Comparison of ENCODE assay signal across 13 cellular contexts in the genomic region with DNA sequence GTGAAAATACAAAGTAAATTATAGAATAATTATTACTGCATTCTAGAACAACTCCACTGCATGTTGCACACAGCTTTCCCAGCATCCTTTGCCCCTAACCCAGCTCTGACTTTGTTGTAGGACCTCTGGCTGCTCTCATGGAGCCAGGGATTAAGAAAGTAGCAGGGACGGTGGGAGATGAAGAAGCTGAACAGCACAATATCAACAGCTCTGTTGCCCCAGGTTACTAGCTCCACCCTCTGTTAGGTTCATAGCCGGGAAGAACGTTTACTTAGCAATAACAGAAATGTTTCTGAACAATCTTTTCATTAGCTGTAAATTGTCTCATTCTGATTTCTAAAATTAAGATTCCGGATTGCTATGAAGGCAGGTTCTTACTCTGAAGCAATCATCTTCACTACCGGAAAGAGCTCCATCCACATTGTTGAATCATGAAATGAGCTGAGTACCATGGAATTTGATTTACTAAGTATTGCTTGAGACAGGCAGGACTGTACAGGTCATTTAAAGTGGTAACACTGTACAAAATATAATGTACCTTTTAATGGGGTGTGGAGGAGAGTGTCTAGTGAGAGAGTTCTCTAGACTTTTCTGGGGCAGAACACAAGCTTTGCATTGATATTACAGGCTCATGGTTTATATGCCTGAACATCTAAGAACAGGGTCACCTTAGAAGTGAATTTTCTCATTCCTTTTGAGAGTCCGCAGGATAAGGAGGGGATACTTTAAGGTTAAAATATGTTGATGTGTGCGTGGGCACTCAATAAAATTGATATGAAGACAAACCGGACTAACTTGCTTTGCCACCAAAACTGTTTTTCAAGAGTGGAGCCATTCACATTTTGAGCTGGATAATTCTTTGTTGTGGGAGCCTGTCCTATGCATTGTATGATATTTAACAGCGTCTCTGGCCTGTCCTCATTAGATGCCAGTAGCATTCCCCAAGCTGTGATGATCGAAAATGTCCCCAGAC. TPM values are rescaled to one million over a fixed set of nuclear protein-coding genes. Genes with fewer than 3 reads are reported as not detected.
A peak's percentile ranks its signal among the peaks of the same experiment; 100 is the strongest.
DNase-seq lines count a peak whose midpoint lies in the region; TF ChIP-seq lines count a peak whose summit lies in the region.
"Had no signal": no experiment of that assay in that cellular context is flagged by ENCODE, and none has a peak within 500 bp of the region (broad histone marks: within the 10 kb centered on the region; RNA-seq: fewer than 3 reads in every experiment).

No MANE protein-coding gene starts in this region.

- no peak overlapping the region for H2BK5ac ChIP-seq in neuronal stem cell (ENCODE audit: low read length)

- H3K4me2 ChIP-seq in neuronal stem cell (ENCODE audit: insufficient read depth, low read length, poor library complexity, severe bottlenecking), result no peak overlapping the region

- no peaks in the 10 kb centered on the region for H3K27me3 ChIP-seq in MG63
- peaks cover 0 to 4% (median 0%) of the 10 kb centered on the region in 3 experiments for H3K27me3 ChIP-seq in neuronal stem cell (ENCODE audit: control insufficient read depth in 3 of 3, insufficient read depth in 3 of 3, low read depth in 1 of 3, low read length in 3 of 3)
- H3K27me3 ChIP-seq in CD8-positive, alpha-beta memory T cell (ENCODE audit: insufficient read depth, low read length, poor library complexity, severe bottlenecking), result no peaks in the 10 kb centered on the region

- no peak overlapping the region for H3K9ac ChIP-seq in neuronal stem cell (ENCODE audit: low read depth, low read length, poor library complexity)

- POLR2A ChIA-PET in CD8-positive, alpha-beta memory T cell (lab: Charles Lee), result no interaction called here

- H3K27ac Mint-ChIP-seq in activated T-helper 1 cell treated with anti-CD3 and anti-CD28 coated beads, Interleukin-12 subunit alpha, Interleukin-12 subunit beta, Interleukin-2, Interleukin-4 antibody, amounts not matched to agents 30 ng/mL and 10 ng/mL and 1 ng/mL, durations not matched to agents 14 hours and 24 hours and 36 hours, result no peak overlapping the region
- H3K27ac Mint-ChIP-seq in CD8-positive, alpha-beta memory T cell, result no peak overlapping the region
- H3K27ac Mint-ChIP-seq: activated CD8-positive, alpha-beta memory T cell treated with anti-CD3 and anti-CD28 coated beads, Interleukin-2, amount 10 ng/mL, durations not matched to agents 7 days and 5 days; CD8-positive, alpha-beta T cell; stimulated activated memory B cell treated with anti-CD40 and anti-IgM and Interleukin-4, amounts not matched to agents 10 μg/mL and 1 μg/mL and 100 μg/mL, for 72 hours had no signal

- no peak overlapping the region for H2BK12ac ChIP-seq in neuronal stem cell (ENCODE audit: low read length)

- WGBS in neuronal stem cell (ENCODE audit: extremely low coverage in 2 of 2, insufficient read length in 2 of 2, insufficient replicate concordance in 1 of 2), 2 donors, result no CpG with 5 or more reads among the region's 10 CpGs

- H2AFZ ChIP-seq in neuronal stem cell (ENCODE audit: low read length), result peak overlapping the region; percentile 20

- no peaks in the 10 kb centered on the region for H3K4me1 ChIP-seq in neuronal stem cell (ENCODE audit: control insufficient read depth in 2 of 2, insufficient read depth in 1 of 2, low read depth in 1 of 2, low read length in 2 of 2)
- no peaks in the 10 kb centered on the region for H3K4me1 ChIP-seq in CD8-positive, alpha-beta memory T cell (ENCODE audit: insufficient read depth, low read length)

- no peak overlapping the region for H3K27ac ChIP-seq in neuronal stem cell (replicated peaks; ENCODE audit: low read length)
- H3K27ac ChIP-seq in CD8-positive, alpha-beta memory T cell (ENCODE audit: low read depth, low read length), result no peak overlapping the region

- H4K91ac ChIP-seq in neuronal stem cell (ENCODE audit: low read depth, low read length, poor library complexity), result no peak overlapping the region

- H3K36me3 ChIP-seq in MG63 (no peaks in the 10 kb centered on the region), neuronal stem cell (replicated peaks in 1 of 2; ENCODE audit: control insufficient read depth in 2 of 2, insufficient read depth in 2 of 2, low read length in 2 of 2) (no peaks in the 10 kb centered on the region)
- no peaks in the 10 kb centered on the region for H3K36me3 ChIP-seq in CD8-positive, alpha-beta memory T cell (ENCODE audit: insufficient read depth, low read length)

- no peak overlapping the region for H4K8ac ChIP-seq in neuronal stem cell (ENCODE audit: low read depth, low read length)

- peaks cover 22% of the 10 kb centered on the region for H3K27me3 Mint-ChIP-seq in activated T-helper 1 cell treated with anti-CD3 and anti-CD28 coated beads, Interleukin-12 subunit alpha, Interleukin-12 subunit beta, Interleukin-2, Interleukin-4 antibody, amounts not matched to agents 30 ng/mL and 10 ng/mL and 1 ng/mL, durations not matched to agents 14 hours and 24 hours and 36 hours (ENCODE audit: insufficient read depth)
- H3K27me3 Mint-ChIP-seq in CD8-positive, alpha-beta memory T cell, result peaks cover 15 to 51% of the 10 kb centered on the region in 2 donors

- H3K23ac ChIP-seq in neuronal stem cell (ENCODE audit: low read depth, low read length, poor library complexity), result no peak overlapping the region

- H3K4ac ChIP-seq in neuronal stem cell (ENCODE audit: low read length), result no peak overlapping the region

- no peak overlapping the region for H2BK15ac ChIP-seq in neuronal stem cell (ENCODE audit: low read length)

- H3K4me1 Mint-ChIP-seq in activated T-helper 1 cell treated with anti-CD3 and anti-CD28 coated beads, Interleukin-12 subunit alpha, Interleukin-12 subunit beta, Interleukin-2, Interleukin-4 antibody, amounts not matched to agents 30 ng/mL and 10 ng/mL and 1 ng/mL, durations not matched to agents 14 hours and 24 hours and 36 hours (ENCODE audit: low read depth), result no peaks in the 10 kb centered on the region
- H3K4me1 Mint-ChIP-seq in CD8-positive, alpha-beta memory T cell, result peaks cover 0 to 5% (median 0%) of the 10 kb centered on the region in 3 donors
- H3K4me1 Mint-ChIP-seq: activated CD8-positive, alpha-beta memory T cell treated with anti-CD3 and anti-CD28 coated beads, Interleukin-2, amount 10 ng/mL, durations not matched to agents 7 days and 5 days had no signal

- no peak overlapping the region for H3K14ac ChIP-seq in neuronal stem cell (ENCODE audit: low read length)

- H3K9me3 ChIP-seq in MG63, result peaks cover 4% of the 10 kb centered on the region
- H3K9me3 ChIP-seq in neuronal stem cell (replicated peaks in 1 of 2; ENCODE audit: control insufficient read depth in 2 of 2, insufficient read depth in 1 of 2, low read depth in 1 of 2, low read length in 2 of 2), result no peaks in the 10 kb centered on the region
- H3K9me3 ChIP-seq in CD8-positive, alpha-beta memory T cell (ENCODE audit: low read length), result no peaks in the 10 kb centered on the region

- intact Hi-C loops in activated T-helper 1 cell treated with anti-CD3 and anti-CD28 coated beads, Interleukin-12 subunit alpha, Interleukin-12 subunit beta, Interleukin-2, Interleukin-4 antibody, amounts not matched to agents 30 ng/mL and 10 ng/mL and 1 ng/mL, durations not matched to agents 14 hours and 24 hours and 36 hours (cut with micrococcal nuclease), result no loop called here

- H2AK5ac ChIP-seq in neuronal stem cell (ENCODE audit: low read depth, low read length), result no peak overlapping the region

- H3K4me3 ChIP-seq in MG63, result 0 out of 2 replicates have a peak overlapping the region, but pooled peaks have one; percentile 5
- H3K4me3 ChIP-seq in epithelial cell of esophagus (ENCODE audit: low read length), result peak overlapping the region; percentile 26
- H3K4me3 ChIP-seq in neuronal stem cell (ENCODE audit: low read length in 2 of 2), result no peak overlapping the region
- H3K4me3 ChIP-seq in CD8-positive, alpha-beta memory T cell (ENCODE audit: low read length), result no peak overlapping the region

- no peak for TF ChIP-seq CTCF in epithelial cell of esophagus (IDR thresholded peaks at IDR 0.05; ENCODE audit: insufficient read depth, low read depth, low read length, missing control alignments)

- CTCF ChIA-PET in CD8-positive, alpha-beta memory T cell (lab: Charles Lee), result no interaction called here

- H3K36me3 Mint-ChIP-seq in activated T-helper 1 cell treated with anti-CD3 and anti-CD28 coated beads, Interleukin-12 subunit alpha, Interleukin-12 subunit beta, Interleukin-2, Interleukin-4 antibody, amounts not matched to agents 30 ng/mL and 10 ng/mL and 1 ng/mL, durations not matched to agents 14 hours and 24 hours and 36 hours (ENCODE audit: low read depth), result no peaks in the 10 kb centered on the region
- peaks cover 2 to 4% (median 3%) of the 10 kb centered on the region in 3 donors for H3K36me3 Mint-ChIP-seq in CD8-positive, alpha-beta memory T cell
- H3K36me3 Mint-ChIP-seq: activated CD8-positive, alpha-beta memory T cell treated with anti-CD3 and anti-CD28 coated beads, Interleukin-2, amount 10 ng/mL, durations not matched to agents 7 days and 5 days; CD8-positive, alpha-beta T cell; stimulated activated memory B cell treated with anti-CD40 and anti-IgM and Interleukin-4, amounts not matched to agents 10 μg/mL and 1 μg/mL and 100 μg/mL, for 72 hours had no signal

- H3K18ac ChIP-seq in neuronal stem cell (ENCODE audit: low read length), result no peak overlapping the region

- no peaks in the 10 kb centered on the region for H3K79me1 ChIP-seq in neuronal stem cell (ENCODE audit: low read depth, low read length)

- DNase-seq in D341Med (ENCODE audit: low spot score) (peak; percentile 32), MG63 (no peak), epithelial cell of esophagus (ENCODE audit: low read depth) (peak; percentile 97), neuronal stem cell (ENCODE audit: low spot score) (no peak), NCI-H2081 (lab: John Stamatoyannopoulos, UW) (no peak), T-helper 9 cell (no peak)
- no peak for DNase-seq in activated T-helper 1 cell treated with anti-CD3 and anti-CD28 coated beads, Interleukin-12 subunit alpha, Interleukin-12 subunit beta, Interleukin-2, Interleukin-4 antibody, amounts not matched to agents 30 ng/mL and 10 ng/mL and 1 ng/mL, durations not matched to agents 14 hours and 24 hours and 36 hours (ENCODE audit: low spot score)
- DNase-seq in CD8-positive, alpha-beta memory T cell, result no peak
- DNase-seq: activated CD8-positive, alpha-beta memory T cell treated with anti-CD3 and anti-CD28 coated beads, Interleukin-2, amount 10 ng/mL, durations not matched to agents 7 days and 5 days; CD8-positive, alpha-beta T cell; KG1; NCI-H524 treated with DMSO at 0.1 percent for 48 hours had no signal

- no peaks in the 10 kb centered on the region for H3K9me3 Mint-ChIP-seq in activated T-helper 1 cell treated with anti-CD3 and anti-CD28 coated beads, Interleukin-12 subunit alpha, Interleukin-12 subunit beta, Interleukin-2, Interleukin-4 antibody, amounts not matched to agents 30 ng/mL and 10 ng/mL and 1 ng/mL, durations not matched to agents 14 hours and 24 hours and 36 hours
- peaks cover 0 to 13% (median 6%) of the 10 kb centered on the region in 5 donors for H3K9me3 Mint-ChIP-seq in CD8-positive, alpha-beta memory T cell

- no peak overlapping the region for H3K4me3 Mint-ChIP-seq in activated T-helper 1 cell treated with anti-CD3 and anti-CD28 coated beads, Interleukin-12 subunit alpha, Interleukin-12 subunit beta, Interleukin-2, Interleukin-4 antibody, amounts not matched to agents 30 ng/mL and 10 ng/mL and 1 ng/mL, durations not matched to agents 14 hours and 24 hours and 36 hours
- H3K4me3 Mint-ChIP-seq in CD8-positive, alpha-beta memory T cell, result no peak overlapping the region
- H3K4me3 Mint-ChIP-seq: activated CD8-positive, alpha-beta memory T cell treated with anti-CD3 and anti-CD28 coated beads, Interleukin-2, amount 10 ng/mL, durations not matched to agents 7 days and 5 days; CD8-positive, alpha-beta T cell; stimulated activated memory B cell treated with anti-CD40 and anti-IgM and Interleukin-4, amounts not matched to agents 10 μg/mL and 1 μg/mL and 100 μg/mL, for 72 hours had no signal

- H2BK120ac ChIP-seq in neuronal stem cell (ENCODE audit: low read depth, low read length), result no peak overlapping the region

RNA-seq across cellular contexts. Expression of a gene that starts 20.8 kb away (rescaled TPM):
- 41.3 and 61.0 TPM in 2 replicates for total RNA-seq in MG63 (2014; rRNA removed; shearing (Covaris generic); ENCODE audit: low replicate concordance)
- 35.5 TPM for polyA plus RNA-seq in neuronal stem cell (2013, experiment 1 of 2)
- 33.3 TPM for polyA plus RNA-seq in neuronal stem cell (2013, experiment 2 of 2)
- total RNA-seq in activated T-helper 1 cell treated with anti-CD3 and anti-CD28 coated beads, Interleukin-12 subunit alpha, Interleukin-12 subunit beta, Interleukin-2, Interleukin-4 antibody, amounts not matched to agents 30 ng/mL and 10 ng/mL and 1 ng/mL, durations not matched to agents 14 hours and 24 hours and 36 hours, result 61.6 and 63.7 TPM in 2 replicates
- 10 to 100 TPM; 68.2 to 71.1 TPM for total RNA-seq in CD8-positive, alpha-beta memory T cell
- polyA plus RNA-seq in CD8-positive, alpha-beta memory T cell, result 123 TPM

Comparison
In these comparisons a context has a peak if more than half of its experiments do, and no peak if none do; other contexts are left out.
1. DNase-seq: peak in D341Med (single experiment) and epithelial cell of esophagus (single experiment); none in MG63 (single experiment), neuronal stem cell (single experiment), activated T-helper 1 cell treated with anti-CD3 and anti-CD28 coated beads, Interleukin-12 subunit alpha, Interleukin-12 subunit beta, Interleukin-2, Interleukin-4 antibody, amounts not matched to agents 30 ng/mL and 10 ng/mL and 1 ng/mL, durations not matched to agents 14 hours and 24 hours and 36 hours (single experiment), CD8-positive, alpha-beta memory T cell (0 of 5), NCI-H2081 (0 of 2) and T-helper 9 cell (single experiment).
2. H3K4me3 ChIP-seq: peak in MG63 (single experiment) and epithelial cell of esophagus (single experiment); none in neuronal stem cell (0 of 2) and CD8-positive, alpha-beta memory T cell (single experiment).